ENCODE assay signal across 13 cellular contexts in the genomic region with DNA sequence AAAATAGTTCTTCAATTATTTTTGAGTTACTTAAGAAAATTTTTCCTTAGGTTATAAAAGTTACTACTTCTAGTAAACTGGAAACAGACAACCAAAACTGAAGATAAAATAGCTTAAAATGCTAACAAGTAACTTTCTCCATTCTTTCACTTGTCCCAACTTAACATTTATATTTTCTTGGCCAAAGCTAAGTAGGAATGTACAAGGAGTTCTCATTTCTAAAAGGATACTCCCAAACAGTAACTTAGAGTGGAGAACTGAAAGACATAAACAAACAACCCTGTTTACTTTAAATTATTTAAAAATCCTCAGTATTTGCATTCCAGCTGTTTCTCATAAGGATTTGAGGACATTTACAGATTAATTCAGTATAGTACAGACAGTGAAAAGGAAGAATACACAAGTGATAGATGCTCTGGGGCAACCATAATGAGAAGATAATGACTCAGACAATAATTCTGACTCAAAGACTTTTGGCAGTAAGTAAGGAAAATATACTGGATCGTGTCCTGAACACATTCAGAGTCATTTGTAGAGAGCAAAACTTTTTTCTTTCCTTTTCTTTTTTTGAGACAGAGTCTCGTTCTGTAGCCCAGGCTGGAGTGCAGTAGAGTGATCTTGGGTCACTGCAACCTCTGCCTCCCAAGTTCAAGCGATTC. TPM values are rescaled to one million over a fixed set of nuclear protein-coding genes. Genes with fewer than 3 reads are reported as not detected.
DNase-seq lines count a peak whose midpoint lies in the region; ATAC-seq and TF ChIP-seq lines count a peak whose summit lies in the region.
"Had no signal": no experiment of that assay in that cellular context is flagged by ENCODE, and none has a peak within 500 bp of the region (broad histone marks: within the 10 kb centered on the region; RNA-seq: fewer than 3 reads in every experiment).

No MANE protein-coding gene starts in this region.

- H3K36me3 ChIP-seq in heart right ventricle (peaks cover 0 to 93% (median 35%) of the 10 kb centered on the region in 9 donors), skeletal muscle tissue (ENCODE audit: control insufficient read depth in 3 of 3, insufficient read depth in 3 of 3, low read length in 3 of 3) (peaks cover 0 to 12% (median 10%) of the 10 kb centered on the region in 3 donors)

- H3K4me1 ChIP-seq in heart right ventricle (peaks cover 0 to 26% (median 0%) of the 10 kb centered on the region in 9 donors), skeletal muscle tissue (ENCODE audit: control insufficient read depth in 3 of 3, insufficient read depth in 3 of 3, low read length in 3 of 3) (peaks cover 0 to 3% (median 0%) of the 10 kb centered on the region in 3 donors)

- no peaks in the 10 kb centered on the region for H3K9me3 Mint-ChIP-seq in endothelial cell (ENCODE audit: unreplicated experiment)
- H3K9me3 Mint-ChIP-seq: CD8-positive, alpha-beta memory T cell had no signal

- no peak overlapping the region for H3K9ac ChIP-seq in skeletal muscle tissue (ENCODE audit: low read depth in 1 of 3, low read length in 3 of 3)

- ATAC-seq in heart right ventricle (peak in 6 of 8 donors; percentile 23 to 79 (median 62)), HG02588 (IDR thresholded peaks at IDR 0.05; ENCODE audit: unreplicated experiment) (no peak)

- no peak overlapping the region for H3K27ac Mint-ChIP-seq in endothelial cell (ENCODE audit: unreplicated experiment)
- H3K27ac Mint-ChIP-seq: CD8-positive, alpha-beta memory T cell had no signal

- H3K4me3 ChIP-seq in astrocyte of the cerebellum (ENCODE audit: low read depth, low read length) (no peak overlapping the region), heart right ventricle (no peak overlapping the region), skeletal muscle tissue (ENCODE audit: low read length in 3 of 3) (peak overlapping the region in 1 of 3 donors; percentile 34)
- H3K4me3 ChIP-seq: dorsolateral prefrontal cortex had no signal

- intact Hi-C loops in heart right ventricle (cut with DNase I), result no loop called here

- TF ChIP-seq CTCF in astrocyte of the cerebellum (IDR thresholded peaks at IDR 0.05; ENCODE audit: low read depth, low read length, missing control alignments) (no peak), heart right ventricle (IDR thresholded peaks at IDR 0.05) (no peak), endothelial cell (IDR thresholded peaks at IDR 0.05; ENCODE audit: unreplicated experiment) (no peak)

- peak overlapping the region in 5 of 10 donors; percentile 11 to 49 (median 22) for H3K27ac ChIP-seq in heart right ventricle
- H3K27ac ChIP-seq in skeletal muscle tissue (ENCODE audit: low read depth, low read length), result peak overlapping the region; percentile 39

- in situ Hi-C loops in astrocyte of the cerebellum (cut with HindIII; ENCODE audit: low sequenced_read_pairs), result loop anchor here (5.0 kb wide), 1 partner anchor 35 kb away; no protein-coding TSS in a partner anchor

- WGBS in heart right ventricle, 2 donors, result 66 to 67% methylated on average over 3 of the region's 3 CpGs

- DNase-seq in GM04504 (ENCODE audit: low read depth) (peak; percentile 62), astrocyte of the cerebellum (ENCODE audit: low read depth) (peak; percentile 44), heart right ventricle (no peak), endothelial cell (ENCODE audit: low spot score) (no peak), GDM1 (lab: John Stamatoyannopoulos, UW) (no peak)
- DNase-seq in stimulated activated CD4-positive, alpha-beta T cell treated with anti-CD3 and anti-CD28 coated beads, Interleukin-2, amount 100 ng/mL, for 24 hours, result no peak
- DNase-seq: activated CD4-positive, alpha-beta T cell treated with anti-CD3 and anti-CD28 coated beads for 48 hours; activated gamma-delta T cell treated with Interleukin-2 at 50 U/mL for 16 hours; CD8-positive, alpha-beta memory T cell; dorsolateral prefrontal cortex; posterior cingulate gyrus had no signal

- no peaks in the 10 kb centered on the region for H3K27me3 Mint-ChIP-seq in endothelial cell (ENCODE audit: unreplicated experiment)
- H3K27me3 Mint-ChIP-seq: CD8-positive, alpha-beta memory T cell had no signal

- no peaks in the 10 kb centered on the region for H3K36me3 Mint-ChIP-seq in endothelial cell (ENCODE audit: low read depth, unreplicated experiment)

- H3K4me1 Mint-ChIP-seq in endothelial cell (ENCODE audit: unreplicated experiment), result peaks cover 13% of the 10 kb centered on the region

- no peak overlapping the region for H3K4me3 Mint-ChIP-seq in endothelial cell (ENCODE audit: unreplicated experiment)
- H3K4me3 Mint-ChIP-seq: CD8-positive, alpha-beta memory T cell had no signal

- H3K9me3 ChIP-seq in heart right ventricle (no peaks in the 10 kb centered on the region), skeletal muscle tissue (ENCODE audit: control insufficient read depth in 3 of 3, low read length in 3 of 3) (no peaks in the 10 kb centered on the region)

- H3K27me3 ChIP-seq in heart right ventricle, result no peaks in the 10 kb centered on the region
- H3K27me3 ChIP-seq in skeletal muscle tissue (ENCODE audit: control insufficient read depth in 3 of 3, insufficient read depth in 3 of 3, low read length in 3 of 3), result no peaks in the 10 kb centered on the region
- H3K27me3 ChIP-seq: dorsolateral prefrontal cortex had no signal

RNA-seq across cellular contexts. Expression of a gene that starts 29.2 kb away (rescaled TPM):
- total RNA-seq in heart right ventricle (100 to 1,000 TPM in 9 of 10 donors, 10 to 100 TPM in 1; 98.7 to 341 (median 123) TPM), skeletal muscle tissue (631 TPM), endothelial cell (ENCODE audit: unreplicated experiment) (283 TPM)
- polyA plus RNA-seq in heart right ventricle, result 100 to 1,000 TPM; 166 to 539 TPM

RNA-seq across cellular contexts. Expression of a gene that starts 51.9 kb away (rescaled TPM):
- total RNA-seq in heart right ventricle (10 to 100 TPM; 23.2 to 33.4 (median 27.1) TPM), skeletal muscle tissue (34.4 TPM), endothelial cell (ENCODE audit: unreplicated experiment) (42.2 TPM)
- 10 to 100 TPM in 1 of 2 donors, 1 to 10 TPM in 1; 6.3 to 16.4 TPM for polyA plus RNA-seq in heart right ventricle

Comparison
In these comparisons a context has a peak if more than half of its experiments do, and no peak if none do; other contexts are left out.
1. DNase-seq: peak in GM04504 (single experiment) and astrocyte of the cerebellum (single experiment); none in heart right ventricle (0 of 2), endothelial cell (single experiment), GDM1 (single experiment) and stimulated activated CD4-positive, alpha-beta T cell treated with anti-CD3 and anti-CD28 coated beads, Interleukin-2, amount 100 ng/mL, for 24 hours (0 of 2).